11 cellular contexts compared by ENCODE assay signal in genomic region chr6:132490478-132491204, GRCh38. TPM values are rescaled to one million over a fixed set of nuclear protein-coding genes. Genes with fewer than 3 reads are reported as not detected.
DNase-seq lines count a peak whose midpoint lies in the region; ATAC-seq, FAIRE-seq and TF ChIP-seq lines count a peak whose summit lies in the region.
"Had no signal": no experiment of that assay in that cellular context is flagged by ENCODE, and none has a peak within 500 bp of the region (broad histone marks: within the 10 kb centered on the region; RNA-seq: fewer than 3 reads in every experiment).

No MANE protein-coding gene starts in this region.

- no peak overlapping the region for H3K27ac Mint-ChIP-seq in activated T-helper 2 cell treated with anti-CD3 and anti-CD28 coated beads, Interferon-gamma antibody, Interleukin-2, Interleukin-4, amounts not matched to agents 10 μg/mL and 5 μg/mL and 100 μg/mL, durations not matched to agents 14 hours and 24 hours and 36 hours
- H3K27ac Mint-ChIP-seq: IgD-negative memory B cell had no signal

- no peak overlapping the region for H2AFZ ChIP-seq in K562 (ENCODE audit: low read depth, low read length)

- no peak overlapping the region for H3K4me2 ChIP-seq in K562 (ENCODE audit: insufficient read depth, low read length)

- no peak overlapping the region for H3K4me3 ChIP-seq in K562
- no peak overlapping the region for H3K4me3 ChIP-seq in gastrocnemius medialis
- H3K4me3 ChIP-seq in HAP-1 = no peak overlapping the region

- intact Hi-C loops in K562 (cut with micrococcal nuclease) (no loop called here), gastrocnemius medialis (cut with DNase I; ENCODE audit: low total_unique reads) (no loop called here)
- intact Hi-C loops in activated T-helper 2 cell treated with anti-CD3 and anti-CD28 coated beads, Interferon-gamma antibody, Interleukin-2, Interleukin-4, amounts not matched to agents 10 μg/mL and 5 μg/mL and 100 μg/mL, durations not matched to agents 14 hours and 24 hours and 36 hours (cut with micrococcal nuclease) = loop anchor here (10.0 kb wide), 2 partner anchors 126 to 806 kb away; no protein-coding TSS in a partner anchor

- H3K4me1 ChIP-seq in K562 (replicated peaks in 1 of 2; ENCODE audit: control insufficient read depth in 2 of 2, insufficient read depth in 2 of 2, low read length in 2 of 2) (peaks cover 6 to 7% of the 10 kb centered on the region in 2 experiments; a peak in 2 of 5 replicates), gastrocnemius medialis (peaks cover 3 to 14% of the 10 kb centered on the region in 2 donors), HAP-1 (peaks cover 3% of the 10 kb centered on the region; the same call in 1 of the 2 replicates)

- peaks cover 26% of the 10 kb centered on the region for H3K4me1 Mint-ChIP-seq in activated T-helper 2 cell treated with anti-CD3 and anti-CD28 coated beads, Interferon-gamma antibody, Interleukin-2, Interleukin-4, amounts not matched to agents 10 μg/mL and 5 μg/mL and 100 μg/mL, durations not matched to agents 14 hours and 24 hours and 36 hours (ENCODE audit: low read depth)

- DNase-seq in K562 (ENCODE audit: extremely low read depth in 1 of 4, low spot score in 3 of 4) (no peak), gastrocnemius medialis (no peak), HAP-1 (ENCODE audit: low spot score in 2 of 2) (no peak)
- DNase-seq in activated T-helper 2 cell treated with anti-CD3 and anti-CD28 coated beads, Interferon-gamma antibody, Interleukin-2, Interleukin-4, amounts not matched to agents 10 μg/mL and 5 μg/mL and 100 μg/mL, durations not matched to agents 14 hours and 24 hours and 36 hours (ENCODE audit: low spot score) = no peak
- no peak for DNase-seq in NK-92 treated with Interleukin-12 subunit alpha and Interleukin-12 subunit beta, amount 100 ng/mL, for 24 hours (lab: John Stamatoyannopoulos, UW)
- no peak for DNase-seq in activated T-cell treated with anti-CD3 and anti-CD28 coated beads, Interleukin-2, amount 50 U/mL, for 1 hour
- DNase-seq: SHP77 had no signal

- no peak for FAIRE-seq in K562 (lab: Jason Lieb, UNC)

- BruUV-seq in K562 (replicated peaks; lab: Mats Ljungman, UMichigan) = no TSS peak

- H3K27ac ChIP-seq in K562 (ENCODE audit: extremely low read depth, low read depth, low read length) = no peak overlapping the region
- H3K27ac ChIP-seq in gastrocnemius medialis = peak overlapping the region; percentile 20 to 39 (median 29)

- peaks cover 15% of the 10 kb centered on the region for H3K36me3 Mint-ChIP-seq in activated T-helper 2 cell treated with anti-CD3 and anti-CD28 coated beads, Interferon-gamma antibody, Interleukin-2, Interleukin-4, amounts not matched to agents 10 μg/mL and 5 μg/mL and 100 μg/mL, durations not matched to agents 14 hours and 24 hours and 36 hours (ENCODE audit: low read depth)

- H3K9me3 Mint-ChIP-seq in activated T-helper 2 cell treated with anti-CD3 and anti-CD28 coated beads, Interferon-gamma antibody, Interleukin-2, Interleukin-4, amounts not matched to agents 10 μg/mL and 5 μg/mL and 100 μg/mL, durations not matched to agents 14 hours and 24 hours and 36 hours = peaks cover 6% of the 10 kb centered on the region

- H3K27me3 ChIP-seq in K562 (ENCODE audit: control insufficient read depth in 2 of 2, insufficient read depth in 2 of 2, low read length in 2 of 2) (no peaks in the 10 kb centered on the region), gastrocnemius medialis (no peaks in the 10 kb centered on the region), HAP-1 (ENCODE audit: low read depth) (no peaks in the 10 kb centered on the region)

- TF ChIP-seq EP300 in K562 (IDR thresholded peaks at IDR 0.05; ENCODE audit: low read length) = no peak

- no peaks in the 10 kb centered on the region for H3K9me3 ChIP-seq in K562 (replicated peaks; ENCODE audit: control insufficient read depth, insufficient read depth, low read depth, low read length)
- no peaks in the 10 kb centered on the region for H3K9me3 ChIP-seq in gastrocnemius medialis
- no peaks in the 10 kb centered on the region for H3K9me3 ChIP-seq in HAP-1

- peaks cover 27% of the 10 kb centered on the region for H3K79me2 ChIP-seq in K562 (ENCODE audit: control insufficient read depth, insufficient read depth, low read length)

- no peaks in the 10 kb centered on the region; the same call in 2 of the 3 replicates for H3K36me3 ChIP-seq in K562 (ENCODE audit: control insufficient read depth, insufficient read depth, low read length)
- no peaks in the 10 kb centered on the region for H3K36me3 ChIP-seq in gastrocnemius medialis
- H3K36me3 ChIP-seq in HAP-1 (replicated peaks) = peaks cover 4% of the 10 kb centered on the region

- WGBS in K562 (ENCODE audit: insufficient coverage, low coverage, missing lambda C conversion rate) = 71% methylated on average over 8 of the region's 10 CpGs

- TF ChIP-seq CTCF in K562 (IDR thresholded peaks at IDR 0.05 in 2 of 3, conservative IDR thresholded peaks at IDR 0.05 in 1 of 3; ENCODE audit: insufficient read depth in 2 of 3, low read depth in 1 of 3, low read length in 3 of 3) = no peak
- TF ChIP-seq CTCF in gastrocnemius medialis (IDR thresholded peaks at IDR 0.05 in 4 of 5, conservative IDR thresholded peaks at IDR 0.05 in 1 of 5) = no peak

- H4K20me1 ChIP-seq in K562 (replicated peaks; ENCODE audit: control insufficient read depth, insufficient read depth, low read length) = no peaks in the 10 kb centered on the region

- no peaks in the 10 kb centered on the region for H3K27me3 Mint-ChIP-seq in activated T-helper 2 cell treated with anti-CD3 and anti-CD28 coated beads, Interferon-gamma antibody, Interleukin-2, Interleukin-4, amounts not matched to agents 10 μg/mL and 5 μg/mL and 100 μg/mL, durations not matched to agents 14 hours and 24 hours and 36 hours (ENCODE audit: low read depth)
- H3K27me3 Mint-ChIP-seq: IgD-negative memory B cell had no signal

- in situ Hi-C loops in K562 (cut with MboI) (no loop called here), gastrocnemius medialis (cut with MboI; ENCODE audit: low sequenced_read_pairs in 4 of 4) (loop anchor here in 1 of 4 donors (25.0 kb wide), 1 partner anchor 578 kb away; no protein-coding TSS in a partner anchor), HAP-1 (cut with MboI; ENCODE audit: low sequenced_read_pairs) (no loop called here)

- no peak overlapping the region for H3K9ac ChIP-seq in K562 (ENCODE audit: insufficient read depth in 1 of 2, low read depth in 2 of 2, low read length in 2 of 2)

- CTCF ChIA-PET in K562 (lab: Yijun Ruan, JAX; ENCODE audit: low intra/inter-chr PET ratio) = no interaction called here

- H3K9me1 ChIP-seq in K562 (ENCODE audit: control insufficient read depth, insufficient read depth, low read length) = no peaks in the 10 kb centered on the region

- H3K4me3 Mint-ChIP-seq in activated T-helper 2 cell treated with anti-CD3 and anti-CD28 coated beads, Interferon-gamma antibody, Interleukin-2, Interleukin-4, amounts not matched to agents 10 μg/mL and 5 μg/mL and 100 μg/mL, durations not matched to agents 14 hours and 24 hours and 36 hours (ENCODE audit: low read depth) = no peak overlapping the region
- H3K4me3 Mint-ChIP-seq: IgD-negative memory B cell had no signal

- TF ChIP-seq RAD21 in K562 (CRISPR knock-in tag; conservative IDR thresholded peaks at IDR 0.05 in 1 of 2, IDR thresholded peaks at IDR 0.05 in 1 of 2) = no peak

- no peak for TF ChIP-seq POLR2A in K562 (conservative IDR thresholded peaks at IDR 0.05)
- no peak for TF ChIP-seq POLR2A in gastrocnemius medialis (IDR thresholded peaks at IDR 0.05)

- ATAC-seq in GM18873 (IDR thresholded peaks at IDR 0.05; ENCODE audit: low FRiP score, unreplicated experiment) (peak; percentile 42), HG02973 (IDR thresholded peaks at IDR 0.05; ENCODE audit: unreplicated experiment) (peak; percentile 33), K562 (peak; percentile 47; the same call in 1 of the 3 replicates), gastrocnemius medialis (no peak)

- POLR2A ChIA-PET in K562 (lab: Yijun Ruan, JAX) = interaction anchor here (0.7 kb wide), 1 partner anchor 9 kb away, joined by 3 read pairs; no protein-coding TSS in a partner anchor

RNA-seq across cellular contexts. Expression of gene STX7, which starts 22.3 kb away (rescaled TPM):
- total RNA-seq in K562 (2011; cell fraction: chromatin; rRNA removed; ENCODE audit: low replicate concordance) = 15.2 and 26.2 TPM in 2 replicates
- 19.7 and 24.0 TPM in 2 replicates for total RNA-seq in K562 (2011; cell fraction: nucleolus; rRNA removed)
- 22.8 and 25.0 TPM in 2 replicates for total RNA-seq in K562 (2011; cell fraction: nucleoplasm; rRNA removed)
- total RNA-seq in K562 (2014; rRNA removed) (15.5 and 22.5 TPM in 2 replicates), K562 (2014; rRNA removed; fragmentation: Illumina TruSeq; extraction: Trizol) (26.7 and 29.4 TPM in 2 replicates), K562 (2015; rRNA removed; fragmentation: Illumina TruSeq; extraction: Trizol) (24.5 and 30.3 TPM in 2 replicates), K562 (2021) (24.8 and 25.3 TPM in 2 replicates), gastrocnemius medialis (10 to 100 TPM; 18.2 to 64.3 (median 20.6) TPM)
- polyA plus RNA-seq in K562 (2011; rRNA removed) (29.0 and 34.4 TPM in 2 replicates), K562 (2014; fragmentation: Illumina TruSeq; extraction: Trizol) (26.9 and 28.4 TPM in 2 replicates), K562 (2014; fragmentation: Nextera tagmentation; extraction: Ambion mirVana) (10 to 100 TPM; 13.0 to 14.6 TPM), K562 (2014; rRNA removed) (15.0 and 15.6 TPM in 2 replicates)
- 7.0 and 11.7 TPM in 2 replicates for polyA plus RNA-seq in K562 (2011; cell fraction: cytosol; rRNA removed)
- polyA plus RNA-seq in K562 (2011; cell fraction: nucleus; rRNA removed) = 22.3 and 35.5 TPM in 2 replicates
- 19.6 and 23.8 TPM in 2 replicates for polyA plus RNA-seq in K562 (2012)
- 28.7 and 43.2 TPM in 2 replicates for polyA minus RNA-seq in K562 (2011; rRNA and poly(A)+ RNA removed)
- 7.3 and 13.3 TPM in 2 replicates for polyA minus RNA-seq in K562 (2011; cell fraction: cytosol; rRNA and poly(A)+ RNA removed)
- 29.6 and 51.4 TPM in 2 replicates for polyA minus RNA-seq in K562 (2011; cell fraction: nucleus; rRNA and poly(A)+ RNA removed)
- 18.9 and 21.5 TPM in 2 replicates for total RNA-seq in activated T-helper 2 cell treated with anti-CD3 and anti-CD28 coated beads, Interferon-gamma antibody, Interleukin-2, Interleukin-4, amounts not matched to agents 10 μg/mL and 5 μg/mL and 100 μg/mL, durations not matched to agents 14 hours and 24 hours and 36 hours

RNA-seq across cellular contexts. Expression of gene TAAR9, which starts 47.4 kb away (rescaled TPM):
- total RNA-seq in K562 (2011; cell fraction: chromatin; rRNA removed; ENCODE audit: low replicate concordance) = not detected in 2 replicates
- total RNA-seq in K562 (2011; cell fraction: nucleolus; rRNA removed) = not detected in 2 replicates
- total RNA-seq in K562 (2011; cell fraction: nucleoplasm; rRNA removed) = not detected in 2 replicates
- total RNA-seq in K562 (2014; rRNA removed) (not detected in 2 replicates), K562 (2014; rRNA removed; fragmentation: Illumina TruSeq; extraction: Trizol) (not detected in 2 replicates), K562 (2015; rRNA removed; fragmentation: Illumina TruSeq; extraction: Trizol) (not detected in 2 replicates), K562 (2021) (not detected in 2 replicates), gastrocnemius medialis (not detected)
- polyA plus RNA-seq in K562 (2011; rRNA removed) (not detected in 2 replicates), K562 (2014; fragmentation: Illumina TruSeq; extraction: Trizol) (not detected in 2 replicates), K562 (2014; fragmentation: Nextera tagmentation; extraction: Ambion mirVana) (not detected), K562 (2014; rRNA removed) (not detected in 2 replicates)
- polyA plus RNA-seq in K562 (2011; cell fraction: cytosol; rRNA removed) = not detected in 2 replicates
- polyA plus RNA-seq in K562 (2011; cell fraction: nucleus; rRNA removed) = not detected in 2 replicates
- polyA plus RNA-seq in K562 (2012) = not detected in 2 replicates
- not detected in 2 replicates for polyA minus RNA-seq in K562 (2011; rRNA and poly(A)+ RNA removed)
- not detected in 2 replicates for polyA minus RNA-seq in K562 (2011; cell fraction: cytosol; rRNA and poly(A)+ RNA removed)
- polyA minus RNA-seq in K562 (2011; cell fraction: nucleus; rRNA and poly(A)+ RNA removed) = not detected in 2 replicates
- total RNA-seq in activated T-helper 2 cell treated with anti-CD3 and anti-CD28 coated beads, Interferon-gamma antibody, Interleukin-2, Interleukin-4, amounts not matched to agents 10 μg/mL and 5 μg/mL and 100 μg/mL, durations not matched to agents 14 hours and 24 hours and 36 hours = not detected in 2 replicates
- polyA plus RNA-seq: adipose tissue, IgD-negative memory B cell had no signal

Comparison
In these comparisons a context has a peak if more than half of its experiments do, and no peak if none do; other contexts are left out.
1. ATAC-seq: peak in GM18873 (single experiment), HG02973 (single experiment) and K562 (single experiment); none in gastrocnemius medialis (0 of 2).